8 cellular contexts compared by ENCODE assay signal in the genomic region with DNA sequence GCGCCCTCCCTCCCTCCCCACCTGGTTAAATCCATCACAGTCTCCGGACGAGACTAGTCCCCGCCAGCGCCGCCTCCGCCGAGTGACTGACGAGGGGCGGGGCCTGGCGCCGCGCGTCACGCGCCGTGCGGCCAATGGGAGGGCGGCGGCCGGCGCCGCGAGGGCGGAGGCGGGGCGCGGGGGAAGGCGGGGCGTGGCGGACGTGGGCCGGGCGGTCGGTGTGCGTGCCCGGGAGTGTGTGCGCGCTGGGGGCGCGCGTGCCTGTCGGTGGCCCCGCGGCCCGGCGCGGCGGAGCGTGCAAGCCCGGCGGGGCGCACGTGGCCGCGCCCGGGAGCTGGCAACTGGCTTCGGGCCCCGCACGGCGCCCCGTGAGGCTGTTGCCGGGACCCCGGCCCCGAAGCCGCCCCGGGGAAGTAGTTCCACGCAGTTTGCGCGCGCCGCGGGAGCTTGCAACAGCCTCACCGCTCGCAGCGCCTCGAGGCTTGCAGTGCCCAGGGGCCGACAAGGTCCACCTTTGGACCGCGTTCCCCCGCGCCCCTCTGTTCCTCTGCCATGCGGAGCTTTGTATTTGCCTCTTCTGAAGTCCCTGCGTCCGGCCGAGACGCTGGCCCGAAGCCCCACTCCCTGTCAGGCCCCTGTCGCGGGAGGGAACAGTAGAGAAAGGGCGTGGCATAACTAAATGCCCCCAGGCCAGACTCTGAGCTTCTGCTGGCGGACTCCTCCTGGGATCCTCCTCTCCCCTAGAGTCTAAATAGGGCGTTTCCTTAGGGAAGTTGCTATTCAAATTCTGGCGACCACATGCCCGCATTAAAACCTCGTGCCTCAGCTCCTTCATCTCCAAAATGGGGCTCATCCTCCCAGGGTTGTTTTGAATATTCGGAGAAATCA. TPM values are rescaled to one million over a fixed set of nuclear protein-coding genes. Genes with fewer than 3 reads are reported as not detected.
DNase-seq lines count a peak whose midpoint lies in the region; ATAC-seq and TF ChIP-seq lines count a peak whose summit lies in the region.

No MANE protein-coding gene starts in this region.

- H3K27me3 Mint-ChIP-seq in natural killer cell (ENCODE audit: low read depth in 2 of 2): peaks cover 18 to 28% of the 10 kb centered on the region in 2 donors
- H3K27me3 Mint-ChIP-seq in stimulated activated memory B cell treated with anti-CD40 and anti-IgM and Interleukin-4, amounts not matched to agents 10 μg/mL and 1 μg/mL and 100 μg/mL, for 72 hours: peaks cover 24% of the 10 kb centered on the region

- H3K27me3 ChIP-seq in HUES64 (ENCODE audit: insufficient read depth, low read length) (peaks cover 22% of the 10 kb centered on the region), Panc1 (ENCODE audit: control insufficient read depth, insufficient read depth, low read length) (0 out of 2 replicates have a peak, but pooled peaks cover 2% of the 10 kb centered on the region)

- DNase-seq in DMS153 (lab: John Stamatoyannopoulos, UW) (peak; percentile 31), Panc1 (ENCODE audit: low read depth, low spot score) (no peak), fibroblast of mammary gland (ENCODE audit: low read depth) (peak; percentile 84), natural killer cell (peak; percentile 97)
- peak; percentile 86 to 93 for DNase-seq in activated T-helper 1 cell treated with anti-CD3 and anti-CD28 coated beads, Interleukin-2, amount 50 U/mL, for 16 hours (ENCODE audit: low read depth in 1 of 2, low spot score in 1 of 2)

- H3K4me1 Mint-ChIP-seq in natural killer cell: peaks cover 40 to 42% of the 10 kb centered on the region in 2 donors
- peaks cover 48% of the 10 kb centered on the region for H3K4me1 Mint-ChIP-seq in stimulated activated memory B cell treated with anti-CD40 and anti-IgM and Interleukin-4, amounts not matched to agents 10 μg/mL and 1 μg/mL and 100 μg/mL, for 72 hours

- under 1% methylated on average over 96 of the region's 97 CpGs for WGBS in HUES64

- CTCF ChIA-PET in Panc1 (lab: Charles Lee): no interaction called here

- H3K9me3 ChIP-seq in HUES64 (ENCODE audit: insufficient read depth, low read depth, low read length) (no peaks in the 10 kb centered on the region), Panc1 (ENCODE audit: control insufficient read depth, insufficient read depth, low read depth, low read length) (no peaks in the 10 kb centered on the region)

- peak overlapping the region; percentile 78; the same call in 1 of the 2 replicates for H3K27ac ChIP-seq in HUES64 (ENCODE audit: low read depth, low read length)
- H3K27ac ChIP-seq in Panc1 (ENCODE audit: low read length): peak overlapping the region; percentile 54; the same call in 1 of the 2 replicates

- H3K9ac ChIP-seq in HUES64 (ENCODE audit: low read depth, low read length): peak overlapping the region; percentile 89

- peak overlapping the region; percentile 89 for H3K4me3 ChIP-seq in HUES64 (ENCODE audit: low read length)
- peak overlapping the region; percentile 55 to 88 for H3K4me3 ChIP-seq in Panc1 (ENCODE audit: low read depth in 2 of 2, low read length in 2 of 2)
- peak overlapping the region; percentile 95 for H3K4me3 ChIP-seq in fibroblast of mammary gland (ENCODE audit: control insufficient read depth, low read depth, low read length)

- POLR2A ChIA-PET in Panc1 (lab: Charles Lee): interaction anchor here (0.6 kb wide), 1 partner anchor 417 kb away, joined by 5 read pairs; no protein-coding TSS in a partner anchor

- no peaks in the 10 kb centered on the region for H3K9me3 Mint-ChIP-seq in natural killer cell
- no peaks in the 10 kb centered on the region for H3K9me3 Mint-ChIP-seq in stimulated activated memory B cell treated with anti-CD40 and anti-IgM and Interleukin-4, amounts not matched to agents 10 μg/mL and 1 μg/mL and 100 μg/mL, for 72 hours

- intact Hi-C loops in Panc1 (cut with micrococcal nuclease; ENCODE audit: unreplicated experiment) (no loop called here), natural killer cell (cut with micrococcal nuclease) (loop anchor here (5.0 to 10.0 kb wide), 3 partner anchors 70 to 723 kb away; a partner anchor contains a TSS)

- ATAC-seq in GM21526 (IDR thresholded peaks at IDR 0.05; ENCODE audit: low FRiP score, unreplicated experiment) (peak; percentile 80), Panc1 (peak; percentile 98), natural killer cell (peak; percentile 94 to 99 (median 97))
- peak; percentile 98 for ATAC-seq in stimulated activated memory B cell treated with anti-CD40 and anti-IgM and Interleukin-4, amounts not matched to agents 10 μg/mL and 1 μg/mL and 100 μg/mL, for 72 hours

- H3K36me3 Mint-ChIP-seq in natural killer cell: no peaks in the 10 kb centered on the region
- peaks cover 27% of the 10 kb centered on the region for H3K36me3 Mint-ChIP-seq in stimulated activated memory B cell treated with anti-CD40 and anti-IgM and Interleukin-4, amounts not matched to agents 10 μg/mL and 1 μg/mL and 100 μg/mL, for 72 hours

- no TSS peak for BruUV-seq in Panc1 (replicated peaks; lab: Mats Ljungman, UMichigan)

- H3K4me3 Mint-ChIP-seq in natural killer cell: peak overlapping the region; percentile 80
- H3K4me3 Mint-ChIP-seq in stimulated activated memory B cell treated with anti-CD40 and anti-IgM and Interleukin-4, amounts not matched to agents 10 μg/mL and 1 μg/mL and 100 μg/mL, for 72 hours: peak overlapping the region; percentile 85

- in situ Hi-C loops in Panc1 (cut with HindIII; ENCODE audit: low pct_unique_long_range_greater_than_20kb, low sequenced_read_pairs): no loop called here

- H3K27ac Mint-ChIP-seq in natural killer cell: peak overlapping the region; percentile 62 to 92
- peak overlapping the region; percentile 93 for H3K27ac Mint-ChIP-seq in stimulated activated memory B cell treated with anti-CD40 and anti-IgM and Interleukin-4, amounts not matched to agents 10 μg/mL and 1 μg/mL and 100 μg/mL, for 72 hours

- 0 out of 2 replicates have a peak, but pooled peaks cover 2% of the 10 kb centered on the region for H3K36me3 ChIP-seq in HUES64 (ENCODE audit: insufficient read depth, low read length)
- H3K36me3 ChIP-seq in Panc1 (ENCODE audit: control insufficient read depth, insufficient read depth, low read length): peaks cover 5% of the 10 kb centered on the region; the same call in 1 of the 2 replicates

- no peak for TF ChIP-seq CTCF in Panc1 (IDR thresholded peaks at IDR 0.05)
- no peak for TF ChIP-seq CTCF in fibroblast of mammary gland (conservative IDR thresholded peaks at IDR 0.05; ENCODE audit: control insufficient read depth, insufficient read depth, low read depth, low read length)
- no peak for TF ChIP-seq CTCF in natural killer cell (IDR thresholded peaks at IDR 0.05)

- H3K4me1 ChIP-seq in HUES64 (ENCODE audit: insufficient read depth, low read length): peaks cover 37% of the 10 kb centered on the region
- H3K4me1 ChIP-seq in Panc1 (ENCODE audit: control insufficient read depth, insufficient read depth, low read length): peaks cover 11% of the 10 kb centered on the region

RNA-seq across cellular contexts. Expression of a gene that starts 0.9 kb away (rescaled TPM):
- 20.5 TPM for polyA plus RNA-seq in HUES64 (2013, experiment 1 of 2)
- polyA plus RNA-seq in HUES64 (2013, experiment 2 of 2): 21.4 TPM
- 8.8 TPM for total RNA-seq in Panc1 (2021; ENCODE audit: unreplicated experiment)
- 4.2 TPM for polyA plus RNA-seq in Panc1 (2012; ENCODE audit: insufficient read length)
- total RNA-seq in natural killer cell: 10 to 100 TPM; 10.2 to 12.0 (median 11.0) TPM
